32 cellular contexts compared by ENCODE assay signal in the genomic region with DNA sequence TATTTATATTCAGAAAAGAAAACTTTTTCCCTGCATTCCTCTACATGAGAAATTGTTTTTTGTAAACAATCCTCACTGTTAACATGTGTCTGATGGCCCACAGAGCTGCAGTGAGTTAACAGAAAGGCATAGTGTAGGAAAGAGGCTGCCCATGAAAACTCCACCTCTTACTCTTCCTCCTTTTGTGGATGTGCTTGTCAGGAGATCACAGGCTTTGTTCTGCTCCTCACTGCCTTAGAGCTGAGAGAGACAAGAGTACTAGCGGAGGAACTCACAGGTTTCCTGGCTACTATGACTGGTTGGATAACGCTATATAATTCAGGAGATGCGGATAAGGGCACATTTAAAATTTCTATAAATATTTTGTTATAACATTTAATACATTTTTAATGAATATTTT.
"Had no signal": no experiment of that assay in that cellular context is flagged by ENCODE, and none has a peak within 500 bp of the region (broad histone marks: within the 10 kb centered on the region; RNA-seq: fewer than 3 reads in every experiment).

No MANE protein-coding gene starts in this region.

- H3K9me3 ChIP-seq: Peyer's patch had no signal

- ATAC-seq: activated CD4-positive, CD25-positive, alpha-beta regulatory T cell treated with anti-CD3 and anti-CD28 coated beads, Interleukin-2, amount 50 U/mL, for 24 hours; activated CD8-positive, alpha-beta memory T cell treated with anti-CD3 and anti-CD28 coated beads, Interleukin-2, amount 10 ng/mL, durations not matched to agents 7 days and 5 days; activated naive CD8-positive, alpha-beta T cell treated with anti-CD3 and anti-CD28 coated beads, Interleukin-2, amount 50 U/mL, for 24 hours; PC-3 had no signal

- H3K4me1 Mint-ChIP-seq: activated CD4-positive, alpha-beta memory T cell treated with anti-CD3 and anti-CD28 coated beads, Interleukin-2, amount 10 ng/mL, durations not matched to agents 7 days and 5 days; activated CD8-positive, alpha-beta memory T cell treated with anti-CD3 and anti-CD28 coated beads, Interleukin-2, amount 10 ng/mL, durations not matched to agents 7 days and 5 days; activated naive CD4-positive, alpha-beta T cell treated with anti-CD3 and anti-CD28 coated beads, Interleukin-2, amount 10 ng/mL, durations not matched to agents 7 days and 5 days; activated naive CD8-positive, alpha-beta T cell treated with anti-CD3 and anti-CD28 coated beads, Interleukin-2, amount 50 U/mL, for 24 hours; brain had no signal

- H3K4me3 ChIP-seq: Peyer's patch had no signal

- FAIRE-seq: bronchial epithelial cell had no signal

- H3K27ac Mint-ChIP-seq: activated CD4-positive, alpha-beta memory T cell treated with anti-CD3 and anti-CD28 coated beads, Interleukin-2, amount 10 ng/mL, durations not matched to agents 7 days and 5 days; activated CD8-positive, alpha-beta memory T cell treated with anti-CD3 and anti-CD28 coated beads, Interleukin-2, amount 10 ng/mL, durations not matched to agents 7 days and 5 days; activated naive CD4-positive, alpha-beta T cell treated with anti-CD3 and anti-CD28 coated beads, Interleukin-2, amount 10 ng/mL, durations not matched to agents 7 days and 5 days; activated naive CD8-positive, alpha-beta T cell; activated naive CD8-positive, alpha-beta T cell treated with anti-CD3 and anti-CD28 coated beads, Interleukin-2, amount 50 U/mL, for 24 hours; brain had no signal

- H3K27me3 ChIP-seq: Peyer's patch had no signal

- H3K9me3 Mint-ChIP-seq: activated CD4-positive, alpha-beta memory T cell treated with anti-CD3 and anti-CD28 coated beads, Interleukin-2, amount 10 ng/mL, durations not matched to agents 7 days and 5 days; brain had no signal

- H3K27ac ChIP-seq: Peyer's patch had no signal

- DNase-seq: activated CD4-positive, alpha-beta memory T cell treated with anti-CD3 and anti-CD28 coated beads, Interleukin-2, amount 10 ng/mL, durations not matched to agents 7 days and 5 days; activated CD4-positive, alpha-beta T cell treated with anti-CD3 and anti-CD28 coated beads for 4 hours; activated CD8-positive, alpha-beta memory T cell treated with anti-CD3 and anti-CD28 coated beads for 24 hours; activated CD8-positive, alpha-beta memory T cell treated with anti-CD3 and anti-CD28 coated beads, Interleukin-2, amount 10 ng/mL, durations not matched to agents 7 days and 5 days; activated CD8-positive, alpha-beta memory T cell treated with anti-CD3 and anti-CD28 coated beads, Interleukin-2, amount 50 U/mL, for 48 hours; activated effector memory CD4-positive, alpha-beta T cell treated with Interleukin-2 at 50 U/mL for 16 hours; activated naive CD4-positive, alpha-beta T cell treated with anti-CD3 and anti-CD28 coated beads, Interleukin-2, amount 10 ng/mL, durations not matched to agents 7 days and 5 days; activated naive CD8-positive, alpha-beta T cell treated with anti-CD3 and anti-CD28 coated beads, Interleukin-2, amount 50 U/mL, for 24 hours; activated T-cell treated with anti-CD3 and anti-CD28 coated beads, Interleukin-2, amount 50 U/mL, for 48 hours; anterior cingulate cortex; caudate nucleus; cerebellar nuclear complex; NCI-H1092 treated with DMSO at 0.1 percent for 48 hours; NCI-H1417; NCI-H146; NCI-H187; NCI-H2029 treated with DMSO at 0.1 percent for 48 hours; NCI-H2107; NCI-H226; NCI-H446 treated with DMSO at 0.1 percent for 48 hours; NCI-H524; NCI-H69; NK-92 treated with Interleukin-12 subunit alpha and Interleukin-12 subunit beta, amount 100 ng/mL, for 24 hours; PC-3; Peyer's patch; RPMI8226; SW 1271; T1000 had no signal

- H3K36me3 Mint-ChIP-seq: activated CD8-positive, alpha-beta memory T cell treated with anti-CD3 and anti-CD28 coated beads, Interleukin-2, amount 10 ng/mL, durations not matched to agents 7 days and 5 days; activated naive CD4-positive, alpha-beta T cell treated with anti-CD3 and anti-CD28 coated beads, Interleukin-2, amount 10 ng/mL, durations not matched to agents 7 days and 5 days; activated naive CD8-positive, alpha-beta T cell; brain had no signal

- H3K4me1 ChIP-seq: Peyer's patch had no signal

- H3K27me3 Mint-ChIP-seq: activated CD4-positive, alpha-beta memory T cell treated with anti-CD3 and anti-CD28 coated beads, Interleukin-2, amount 10 ng/mL, durations not matched to agents 7 days and 5 days; activated CD8-positive, alpha-beta memory T cell treated with anti-CD3 and anti-CD28 coated beads, Interleukin-2, amount 10 ng/mL, durations not matched to agents 7 days and 5 days; activated naive CD4-positive, alpha-beta T cell treated with anti-CD3 and anti-CD28 coated beads, Interleukin-2, amount 10 ng/mL, durations not matched to agents 7 days and 5 days; activated naive CD8-positive, alpha-beta T cell; activated naive CD8-positive, alpha-beta T cell treated with anti-CD3 and anti-CD28 coated beads, Interleukin-2, amount 50 U/mL, for 24 hours; brain had no signal

- H3K4me3 Mint-ChIP-seq: activated CD4-positive, alpha-beta memory T cell treated with anti-CD3 and anti-CD28 coated beads, Interleukin-2, amount 10 ng/mL, durations not matched to agents 7 days and 5 days; activated CD8-positive, alpha-beta memory T cell treated with anti-CD3 and anti-CD28 coated beads, Interleukin-2, amount 10 ng/mL, durations not matched to agents 7 days and 5 days; activated naive CD4-positive, alpha-beta T cell treated with anti-CD3 and anti-CD28 coated beads, Interleukin-2, amount 10 ng/mL, durations not matched to agents 7 days and 5 days; activated naive CD8-positive, alpha-beta T cell; activated naive CD8-positive, alpha-beta T cell treated with anti-CD3 and anti-CD28 coated beads, Interleukin-2, amount 50 U/mL, for 24 hours; brain had no signal

- H3K36me3 ChIP-seq: Peyer's patch had no signal
